Comparison of ENCODE assay signal across 1 cellular context in the genomic region with DNA sequence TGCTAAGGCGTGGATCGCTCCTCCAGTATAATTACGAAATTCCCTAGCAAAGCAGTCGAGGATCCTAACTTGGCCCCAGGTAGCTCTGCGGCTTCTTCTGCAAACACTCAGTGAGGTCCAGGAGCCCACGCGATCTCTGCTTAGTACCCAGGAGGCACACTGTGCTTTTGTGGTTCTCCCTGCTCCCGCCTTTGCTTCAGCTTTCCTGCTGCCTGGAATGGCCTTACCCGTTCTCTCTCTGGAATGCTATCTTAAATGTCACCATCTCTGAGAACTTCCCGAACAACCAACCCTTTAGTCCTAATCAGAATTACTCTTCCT.
TF ChIP-seq lines count a peak whose summit lies in the region.

No MANE protein-coding gene starts in this region.

TF ChIP-seq in IMR-90, 13 proteins besides CTCF, POLR2A, EP300 and RAD21:
- TF ChIP-seq MAFK (IDR thresholded peaks at IDR 0.05; ENCODE audit: low read depth, low read length) (no peak), MAZ (IDR thresholded peaks at IDR 0.05; ENCODE audit: borderline replicate concordance, low read depth, low read length) (no peak), RCOR1 (IDR thresholded peaks at IDR 0.05; ENCODE audit: insufficient replicate concordance, low read length) (no peak)
